In the genomic region with DNA sequence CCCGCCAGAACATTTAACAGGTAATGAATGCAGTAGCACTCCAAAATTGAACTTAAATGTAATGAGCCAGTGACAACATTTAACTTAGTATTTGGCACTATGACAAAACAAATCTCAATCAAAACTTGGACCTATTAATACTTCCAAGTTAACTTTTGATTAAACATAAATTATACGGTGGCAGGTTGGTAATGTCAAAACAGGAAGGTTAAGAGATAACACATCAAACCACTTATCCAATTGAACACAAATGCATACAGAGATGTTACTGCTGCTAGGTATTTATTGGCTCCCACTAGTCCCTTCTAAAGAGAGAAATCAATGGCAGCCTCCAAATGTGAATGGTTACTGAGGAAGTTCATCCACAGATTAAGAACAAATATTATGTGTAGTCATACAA, we compare ENCODE assay signal across 9 cellular contexts. TPM values are rescaled to one million over a fixed set of nuclear protein-coding genes. Genes with fewer than 3 reads are reported as not detected.
DNase-seq lines count a peak whose midpoint lies in the region; ATAC-seq and TF ChIP-seq lines count a peak whose summit lies in the region.
"Had no signal": no experiment of that assay in that cellular context is flagged by ENCODE, and none has a peak within 500 bp of the region (broad histone marks: within the 10 kb centered on the region; RNA-seq: fewer than 3 reads in every experiment).

No MANE protein-coding gene starts in this region.

- peaks cover 23% of the 10 kb centered on the region for H3K4me1 Mint-ChIP-seq in activated CD4-positive, alpha-beta memory T cell treated with anti-CD3 and anti-CD28 coated beads for 36 hours (ENCODE audit: low read depth)
- H3K4me1 Mint-ChIP-seq in endothelial cell (ENCODE audit: unreplicated experiment) = peaks cover 24% of the 10 kb centered on the region

- peaks cover 2% of the 10 kb centered on the region for H3K36me3 Mint-ChIP-seq in activated CD4-positive, alpha-beta memory T cell treated with anti-CD3 and anti-CD28 coated beads for 36 hours
- no peaks in the 10 kb centered on the region for H3K36me3 Mint-ChIP-seq in endothelial cell (ENCODE audit: low read depth, unreplicated experiment)

- H3K4me3 ChIP-seq in GM12865 (ENCODE audit: low read depth, low read length) (peak overlapping the region; percentile 100), skeletal muscle cell (ENCODE audit: low read depth, low read length) (peak overlapping the region; percentile 84)

- ATAC-seq in foreskin keratinocyte = no peak
- ATAC-seq in HG03432 (IDR thresholded peaks at IDR 0.05; ENCODE audit: unreplicated experiment) = no peak

- POLR2A ChIA-PET in activated CD4-positive, alpha-beta memory T cell treated with anti-CD3 and anti-CD28 coated beads for 36 hours (lab: Charles Lee) = no interaction called here

- no peaks in the 10 kb centered on the region for H3K27me3 Mint-ChIP-seq in activated CD4-positive, alpha-beta memory T cell treated with anti-CD3 and anti-CD28 coated beads for 36 hours
- H3K27me3 Mint-ChIP-seq in endothelial cell (ENCODE audit: unreplicated experiment) = peaks cover 16% of the 10 kb centered on the region

- DNase-seq in GM12865 (ENCODE audit: low read depth) (no peak), OCI-M1 (lab: John Stamatoyannopoulos, UW) (peak; percentile 47), foreskin keratinocyte (no peak), skeletal muscle cell (ENCODE audit: low read depth) (no peak), endothelial cell (ENCODE audit: low spot score) (no peak), G401 (ENCODE audit: low spot score) (no peak)
- no peak for DNase-seq in activated CD4-positive, alpha-beta memory T cell treated with anti-CD3 and anti-CD28 coated beads for 36 hours
- DNase-seq: NCI-H1694 treated with DMSO at 0.1 percent for 48 hours had no signal

- CTCF ChIA-PET in activated CD4-positive, alpha-beta memory T cell treated with anti-CD3 and anti-CD28 coated beads for 36 hours (lab: Charles Lee) = interaction anchor here (0.6 to 1.2 kb wide), 2 partner anchors 201 to 797 kb away, joined by 3 to 4 read pairs; no protein-coding TSS in a partner anchor

- TF ChIP-seq CTCF in GM12865 (IDR thresholded peaks at IDR 0.05; ENCODE audit: insufficient read depth, low read depth, low read length, missing control alignments) = no peak
- TF ChIP-seq CTCF in foreskin keratinocyte (conservative IDR thresholded peaks at IDR 0.05) = no peak
- no peak for TF ChIP-seq CTCF in endothelial cell (IDR thresholded peaks at IDR 0.05; ENCODE audit: unreplicated experiment)

- peaks cover 15% of the 10 kb centered on the region for H3K4me1 ChIP-seq in foreskin keratinocyte

- peak overlapping the region; percentile 97 for H3K27ac ChIP-seq in foreskin keratinocyte

- H3K27me3 ChIP-seq in foreskin keratinocyte = no peaks in the 10 kb centered on the region

- H3K4me3 Mint-ChIP-seq in activated CD4-positive, alpha-beta memory T cell treated with anti-CD3 and anti-CD28 coated beads for 36 hours = no peak overlapping the region
- no peak overlapping the region for H3K4me3 Mint-ChIP-seq in endothelial cell (ENCODE audit: unreplicated experiment)

- intact Hi-C loops in activated CD4-positive, alpha-beta memory T cell treated with anti-CD3 and anti-CD28 coated beads for 36 hours (cut with micrococcal nuclease) = loop anchor here (5.0 kb wide), 2 partner anchors 270 to 325 kb away; no protein-coding TSS in a partner anchor

- H3K9me3 Mint-ChIP-seq in activated CD4-positive, alpha-beta memory T cell treated with anti-CD3 and anti-CD28 coated beads for 36 hours = no peaks in the 10 kb centered on the region
- no peaks in the 10 kb centered on the region for H3K9me3 Mint-ChIP-seq in endothelial cell (ENCODE audit: unreplicated experiment)

- in situ Hi-C loops in G401 (cut with HindIII; ENCODE audit: low sequenced_read_pairs) = no loop called here

- no peak overlapping the region for H3K27ac Mint-ChIP-seq in activated CD4-positive, alpha-beta memory T cell treated with anti-CD3 and anti-CD28 coated beads for 36 hours
- H3K27ac Mint-ChIP-seq in endothelial cell (ENCODE audit: unreplicated experiment) = no peak overlapping the region

RNA-seq across cellular contexts. Expression of gene GSK3B, which starts 1.8 kb away (rescaled TPM):
- 92.4 and 96.0 TPM in 2 replicates for total RNA-seq in foreskin keratinocyte
- 34.6 and 37.2 TPM in 2 replicates for polyA plus RNA-seq in foreskin keratinocyte
- 10 to 100 TPM; 25.5 to 27.1 TPM for total RNA-seq in activated CD4-positive, alpha-beta memory T cell treated with anti-CD3 and anti-CD28 coated beads for 36 hours
- total RNA-seq in endothelial cell (ENCODE audit: unreplicated experiment) = 78.6 TPM
- total RNA-seq in G401 (2014; rRNA removed; shearing (Covaris generic)) = 22.7 and 33.8 TPM in 2 replicates
